Comparison of ENCODE assay signal across 8 cellular contexts in genomic region chr20:346640-347316, GRCh38. TPM values are rescaled to one million over a fixed set of nuclear protein-coding genes. Genes with fewer than 3 reads are reported as not detected.
A peak's percentile ranks its signal among the peaks of the same experiment; 100 is the strongest.
DNase-seq lines count a peak whose midpoint lies in the region; ATAC-seq and TF ChIP-seq lines count a peak whose summit lies in the region.

Gene NRSN2 (plus strand): TSS chr20:347111. CDS start chr20:349644, 2,533 bp downstream.

- H3K4me3 ChIP-seq in heart left ventricle (peak within 1 kb of the TSS; percentile 69 to 97 (median 82)), osteoblast (ENCODE audit: insufficient read depth, low read length) (peak within 1 kb of the TSS; percentile 86)

- H4K20me1 ChIP-seq in osteoblast (ENCODE audit: insufficient read depth, low read length) = peaks cover 2% of the 10 kb centered on the region

- H3K9me3 ChIP-seq in heart left ventricle (peaks cover 0 to 5% (median under 1%) of the 10 kb centered on the region in 12 donors), osteoblast (ENCODE audit: low read depth, low read length) (peaks cover 6% of the 10 kb centered on the region)

- peak; percentile 63 to 69 for DNase-seq in NCI-H2081 (lab: John Stamatoyannopoulos, UW)
- no peak for DNase-seq in NCI-H2081 treated with DMSO at 0.1 percent for 48 hours (lab: John Stamatoyannopoulos, UW)
- DNase-seq in NCI-H69 (lab: John Stamatoyannopoulos, UW) = peak; percentile 91
- peak; percentile 40 for DNase-seq in amniotic stem cell (lab: John Stamatoyannopoulos, UW)
- DNase-seq in heart left ventricle = peak; percentile 73 to 84 (median 74)
- peak; percentile 97 for DNase-seq in osteoblast (ENCODE audit: insufficient read length, low spot score, missing footprints)

- H3K27me3 ChIP-seq in heart left ventricle (no peaks in the 10 kb centered on the region), osteoblast (ENCODE audit: insufficient read depth, low read length) (no peaks in the 10 kb centered on the region)

- H3K79me2 ChIP-seq in osteoblast (ENCODE audit: insufficient read depth, low read length) = no peaks in the 10 kb centered on the region

- TF ChIP-seq CTCF in heart left ventricle (IDR thresholded peaks at IDR 0.05) (no peak), osteoblast (IDR thresholded peaks at IDR 0.05; ENCODE audit: extremely low read depth, low read depth, low read length) (no peak)

- WGBS in heart left ventricle, 4 donors = 0 to 2% (median 1%) methylated on average over 39 to 50 of the region's 50 CpGs

- ATAC-seq in HG03025 (IDR thresholded peaks at IDR 0.05; ENCODE audit: low FRiP score, unreplicated experiment) = peak; percentile 38
- ATAC-seq in heart left ventricle = peak; percentile 14 to 76 (median 64)
- ATAC-seq in GM18517 (IDR thresholded peaks at IDR 0.05; ENCODE audit: unreplicated experiment) = no peak

- H3K4me2 ChIP-seq in osteoblast (ENCODE audit: insufficient read depth, low read length) = peak within 1 kb of the TSS; percentile 84

- H3K36me3 ChIP-seq in heart left ventricle (peaks cover 0 to 23% (median 0%) of the 10 kb centered on the region in 9 donors), osteoblast (ENCODE audit: insufficient read depth, low read length) (peaks cover 19% of the 10 kb centered on the region)

- H3K27ac ChIP-seq in heart left ventricle (peak within 1 kb of the TSS; percentile 88 to 99 (median 95)), osteoblast (ENCODE audit: low read depth, low read length) (peak within 1 kb of the TSS; percentile 69)

- intact Hi-C loops in heart left ventricle (cut with DNase I) = loop anchor here in 4 of 10 donors (2.0 to 5.0 kb wide), 4 partner anchors 22 to 306 kb away; partner anchors contain the start of genes CSNK2A1 (in 1 of the 4), RBCK1 (in 1 of the 4), SOX12 (in 1 of the 4) and SRXN1 (in 1 of the 4)

- H2AFZ ChIP-seq in osteoblast (ENCODE audit: low read length) = peak within 1 kb of the TSS; percentile 94

- peak in 1 of 2 donors; percentile 44 for TF ChIP-seq POLR2A in heart left ventricle (IDR thresholded peaks at IDR 0.05)

- H3K4me1 ChIP-seq in heart left ventricle (peaks cover 0 to 35% (median 11%) of the 10 kb centered on the region in 12 donors), osteoblast (ENCODE audit: insufficient read depth, low read length) (peaks cover 12% of the 10 kb centered on the region)

RNA-seq across cellular contexts. Expression of gene NRSN2, which starts in this region (rescaled TPM):
- total RNA-seq in heart left ventricle = 10 to 100 TPM; 13.8 to 49.5 (median 23.4) TPM
- 10 to 100 TPM; 32.4 to 33.2 TPM for polyA plus RNA-seq in heart left ventricle
- total RNA-seq in osteoblast = 39.5 and 49.6 TPM in 2 replicates
